ENCODE assay signal across 21 cellular contexts in the genomic region with DNA sequence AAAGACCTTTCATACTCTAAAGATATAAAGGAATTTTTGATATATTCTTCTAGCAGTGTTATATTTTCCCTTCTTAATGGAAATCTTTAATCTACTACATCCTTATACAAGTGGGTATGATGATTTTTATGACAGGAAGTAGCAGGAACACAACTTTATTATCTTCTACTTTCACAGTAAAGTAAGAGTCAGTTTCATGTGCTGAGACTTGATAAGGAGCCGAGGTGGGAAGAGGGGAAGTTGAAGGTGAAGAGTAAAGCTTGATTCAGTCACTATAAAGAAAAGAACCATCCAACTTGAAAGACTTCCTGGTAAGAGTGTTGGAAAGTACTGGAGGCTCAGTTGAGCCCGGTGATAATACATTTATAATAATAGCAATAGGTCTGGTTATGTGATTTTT.
"Had no signal": no experiment of that assay in that cellular context is flagged by ENCODE, and none has a peak within 500 bp of the region (broad histone marks: within the 10 kb centered on the region; RNA-seq: fewer than 3 reads in every experiment).

No MANE protein-coding gene starts in this region.

- H3K9me3 ChIP-seq: SJSA1 had no signal

- H3K27me3 ChIP-seq: SJSA1 had no signal

- H3K4me3 ChIP-seq: SJSA1, SK-N-MC had no signal

- H3K36me3 ChIP-seq: SJSA1 had no signal

- ATAC-seq: HepG2, Panc1, PC-3 had no signal

- DNase-seq: IMR-90, Kasumi-1, MM.1S, NCI-H1092 treated with DMSO at 0.1 percent for 48 hours, NCI-H1436, NCI-H187, NCI-H2029, NCI-H2081 treated with DMSO at 0.1 percent for 48 hours, NCI-H2171, NCI-H226, NCI-H446, NCI-H510A, NCI-H524 treated with DMSO at 0.1 percent for 48 hours, NCI-H69, NCI-H774, PC-3, SHP77 treated with DMSO at 0.1 percent for 48 hours had no signal

- H3K4me1 ChIP-seq: SJSA1 had no signal
